9 cellular contexts compared by ENCODE assay signal in genomic region chr6:56671651-56672461, GRCh38. TPM values are rescaled to one million over a fixed set of nuclear protein-coding genes. Genes with fewer than 3 reads are reported as not detected.
DNase-seq lines count a peak whose midpoint lies in the region; ATAC-seq and TF ChIP-seq lines count a peak whose summit lies in the region.
"Had no signal": no experiment of that assay in that cellular context is flagged by ENCODE, and none has a peak within 500 bp of the region (broad histone marks: within the 10 kb centered on the region; RNA-seq: fewer than 3 reads in every experiment).

No MANE protein-coding gene starts in this region.

- H3K4me2 ChIP-seq in BLaER1 treated with 17β-estradiol and CSF1 and Interleukin-3, amounts not matched to agents 10 nM and 100 nM = peak overlapping the region in 9 of 11 experiments; percentile 10 to 66 (median 26); a peak in 12 of 22 replicates

- peak overlapping the region in 1 of 11 experiments; percentile 26; a peak in 1 of 22 replicates for H3K9ac ChIP-seq in BLaER1 treated with 17β-estradiol and CSF1 and Interleukin-3, amounts not matched to agents 10 nM and 100 nM

- H3K36me3 ChIP-seq in BLaER1 treated with 17β-estradiol and CSF1 and Interleukin-3, amounts not matched to agents 10 nM and 100 nM = peaks cover 0 to 15% (median 0%) of the 10 kb centered on the region in 11 experiments; a peak in 9 of 22 replicates
- H3K36me3 ChIP-seq in Peyer's patch (no peaks in the 10 kb centered on the region), esophagus muscularis mucosa (no peaks in the 10 kb centered on the region)

- peaks cover 6% of the 10 kb centered on the region for H3K9me3 Mint-ChIP-seq in nephron progenitor cell

- H3K27ac Mint-ChIP-seq in nephron progenitor cell = peak overlapping the region; percentile 83

- intact Hi-C loops in esophagus muscularis mucosa (cut with DNase I) = no loop called here

- peaks cover 3 to 17% (median 8%) of the 10 kb centered on the region in 10 experiments; a peak in 14 of 20 replicates for H3K4me1 ChIP-seq in BLaER1 treated with 17β-estradiol and CSF1 and Interleukin-3, amounts not matched to agents 10 nM and 100 nM
- H3K4me1 ChIP-seq in Peyer's patch (peaks cover 0 to 15% (median 2%) of the 10 kb centered on the region in 4 donors), esophagus muscularis mucosa (peaks cover 19 to 38% (median 31%) of the 10 kb centered on the region in 4 donors)

- TF ChIP-seq POLR2A in Peyer's patch (IDR thresholded peaks at IDR 0.05) (no peak), esophagus muscularis mucosa (IDR thresholded peaks at IDR 0.05; ENCODE audit: low read depth) (no peak)

- no peaks in the 10 kb centered on the region for H3K27me3 ChIP-seq in BLaER1 treated with 17β-estradiol and CSF1 and Interleukin-3, amounts not matched to agents 10 nM and 100 nM
- H3K27me3 ChIP-seq in Peyer's patch (no peaks in the 10 kb centered on the region), esophagus muscularis mucosa (no peaks in the 10 kb centered on the region)

- H3K27me3 Mint-ChIP-seq in nephron progenitor cell (ENCODE audit: low read depth, poor library complexity) = peaks cover 7% of the 10 kb centered on the region

- no peak overlapping the region for H3K4me3 Mint-ChIP-seq in nephron progenitor cell

- ATAC-seq in HG03469 (IDR thresholded peaks at IDR 0.05; ENCODE audit: unreplicated experiment) (no peak), HG03108 (IDR thresholded peaks at IDR 0.05; ENCODE audit: unreplicated experiment) (no peak), GM18868 (IDR thresholded peaks at IDR 0.05; ENCODE audit: unreplicated experiment) (no peak)

- peaks cover 0 to 3% (median 0%) of the 10 kb centered on the region in 11 experiments; a peak in 2 of 22 replicates for H4K20me1 ChIP-seq in BLaER1 treated with 17β-estradiol and CSF1 and Interleukin-3, amounts not matched to agents 10 nM and 100 nM

- TF ChIP-seq CTCF in Peyer's patch (IDR thresholded peaks at IDR 0.05) (no peak), esophagus muscularis mucosa (IDR thresholded peaks at IDR 0.05) (no peak), nephron progenitor cell (IDR thresholded peaks at IDR 0.05) (no peak)

- no peak overlapping the region for H3K4me3 ChIP-seq in BLaER1 treated with 17β-estradiol and CSF1 and Interleukin-3, amounts not matched to agents 10 nM and 100 nM
- no peak overlapping the region for H3K4me3 ChIP-seq in Peyer's patch
- peak overlapping the region in 3 of 4 donors; percentile 7 to 17 (median 12) for H3K4me3 ChIP-seq in esophagus muscularis mucosa

- no peak for TF ChIP-seq EP300 in esophagus muscularis mucosa (IDR thresholded peaks at IDR 0.05)

- 41% methylated on average over 5 of the region's 6 CpGs for WGBS in esophagus muscularis mucosa

- H3K9me3 ChIP-seq in BLaER1 treated with 17β-estradiol and CSF1 and Interleukin-3, amounts not matched to agents 10 nM and 100 nM (replicated peaks in 1 of 11) = no peaks in the 10 kb centered on the region
- no peaks in the 10 kb centered on the region for H3K9me3 ChIP-seq in Peyer's patch
- H3K9me3 ChIP-seq in esophagus muscularis mucosa = no peaks in the 10 kb centered on the region

- peak in 1 of 3 donors; percentile 52 for DNase-seq in Peyer's patch
- DNase-seq in esophagus muscularis mucosa (ENCODE audit: extremely low spot score) = no peak
- DNase-seq in nephron progenitor cell = no peak
- no peak for DNase-seq in NCI-H524 treated with DMSO at 0.1 percent for 48 hours (lab: John Stamatoyannopoulos, UW)
- DNase-seq: NCI-H774 had no signal

- H3K4me1 Mint-ChIP-seq in nephron progenitor cell = peaks cover 6% of the 10 kb centered on the region

- H3K27ac ChIP-seq in BLaER1 treated with 17β-estradiol and CSF1 and Interleukin-3, amounts not matched to agents 10 nM and 100 nM = peak overlapping the region in 1 of 11 experiments; percentile 48; a peak in 1 of 22 replicates
- peak overlapping the region; percentile 29 to 66 (median 48) for H3K27ac ChIP-seq in Peyer's patch
- H3K27ac ChIP-seq in esophagus muscularis mucosa (replicated peaks in 1 of 4) = peak overlapping the region; percentile 66 to 75 (median 68)

- H3K36me3 Mint-ChIP-seq in nephron progenitor cell (ENCODE audit: low read depth) = peaks cover 7% of the 10 kb centered on the region

RNA-seq across cellular contexts. Expression of gene DST, which starts 29.2 kb away (rescaled TPM):
- total RNA-seq in Peyer's patch = 100 to 1,000 TPM; 243 to 320 (median 285) TPM
- 100 to 1,000 TPM; 410 to 588 (median 521) TPM for total RNA-seq in esophagus muscularis mucosa

Comparison
In these comparisons a context has a peak if more than half of its experiments do, and no peak if none do; other contexts are left out.
1. H3K4me3 ChIP-seq: peak in esophagus muscularis mucosa (3 of 4); none in BLaER1 treated with 17β-estradiol and CSF1 and Interleukin-3, amounts not matched to agents 10 nM and 100 nM (0 of 10) and Peyer's patch (0 of 4).